In the genomic region with DNA sequence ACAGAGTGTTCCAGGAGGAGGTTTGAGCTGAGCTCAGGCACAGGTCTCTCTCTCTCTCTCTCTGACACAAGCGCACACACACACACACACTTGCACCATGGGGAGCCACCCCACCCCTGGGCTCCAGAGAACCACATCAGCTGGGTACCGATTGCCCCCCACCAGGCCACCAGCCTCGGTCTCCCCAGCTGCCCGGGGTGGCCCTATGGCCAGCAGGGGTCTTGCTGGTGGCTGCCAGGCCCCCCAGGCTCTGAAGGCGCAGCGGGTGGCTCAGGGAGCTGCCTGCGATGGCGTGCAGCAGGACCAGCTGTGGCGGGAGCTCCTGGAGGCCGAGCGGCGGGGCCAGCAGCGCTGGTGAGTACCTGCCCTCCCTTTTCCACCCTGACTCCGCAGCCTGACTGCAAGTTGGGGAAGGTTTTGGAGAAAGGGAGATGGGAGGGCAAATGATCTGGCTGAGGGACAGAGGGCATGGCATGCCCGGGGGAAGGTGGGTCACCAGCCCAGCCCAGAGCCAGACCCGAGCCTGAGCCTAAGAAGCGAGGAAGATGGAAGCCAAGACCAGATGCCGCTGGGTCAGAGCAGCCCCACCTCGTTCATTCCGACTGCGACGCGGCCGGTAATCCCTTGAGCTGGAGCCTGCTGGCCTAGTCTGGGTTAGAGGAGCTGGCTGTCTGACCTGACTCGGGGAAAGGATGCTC, we compare ENCODE assay signal across 8 cellular contexts. TPM values are rescaled to one million over a fixed set of nuclear protein-coding genes. Genes with fewer than 3 reads are reported as not detected.
DNase-seq lines count a peak whose midpoint lies in the region; ATAC-seq lines count a peak whose summit lies in the region.

No MANE protein-coding gene starts in this region.

- no peaks in the 10 kb centered on the region for H3K36me3 ChIP-seq in HUES48 (ENCODE audit: control insufficient read depth, insufficient read depth, low read length)
- no peaks in the 10 kb centered on the region for H3K36me3 ChIP-seq in iPS-18a (ENCODE audit: control insufficient read depth, low read depth, low read length)

- peak overlapping the region; percentile 77 for H3K4me3 Mint-ChIP-seq in activated naive CD8-positive, alpha-beta T cell treated with anti-CD3 and anti-CD28 coated beads for 36 hours
- peak overlapping the region; percentile 90 to 93 for H3K4me3 Mint-ChIP-seq in stimulated activated naive B cell treated with anti-CD40 and anti-IgM and Interleukin-4, amounts not matched to agents 10 μg/mL and 1 μg/mL and 100 μg/mL, for 72 hours

- DNase-seq in activated naive CD8-positive, alpha-beta T cell treated with anti-CD3 and anti-CD28 coated beads for 36 hours, result no peak
- no peak for DNase-seq in stimulated activated naive B cell treated with anti-CD40 and anti-IgM and Interleukin-4, amounts not matched to agents 10 μg/mL and 1 μg/mL and 100 μg/mL, for 72 hours
- DNase-seq in dedifferentiated amniotic fluid mesenchymal stem cell (ENCODE audit: extremely low spot score) (no peak), NCI-H2081 (lab: John Stamatoyannopoulos, UW) (no peak), NCI-H446 treated with DMSO at 0.1 percent for 48 hours (lab: John Stamatoyannopoulos, UW) (no peak)

- H3K27ac Mint-ChIP-seq in activated naive CD8-positive, alpha-beta T cell treated with anti-CD3 and anti-CD28 coated beads for 36 hours, result peak overlapping the region; percentile 87
- H3K27ac Mint-ChIP-seq in stimulated activated naive B cell treated with anti-CD40 and anti-IgM and Interleukin-4, amounts not matched to agents 10 μg/mL and 1 μg/mL and 100 μg/mL, for 72 hours, result peak overlapping the region; percentile 92

- H3K9me3 ChIP-seq in HUES48 (ENCODE audit: control insufficient read depth, insufficient read depth, low read length) (no peaks in the 10 kb centered on the region), iPS-18a (ENCODE audit: control insufficient read depth, low read depth, low read length) (no peaks in the 10 kb centered on the region)

- peak in 1 of 2 donors; percentile 5 for ATAC-seq in stimulated activated naive B cell treated with anti-CD40 and anti-IgM and Interleukin-4, amounts not matched to agents 10 μg/mL and 1 μg/mL and 100 μg/mL, for 72 hours (replicated peaks)
- no peak for ATAC-seq in HG02763 (IDR thresholded peaks at IDR 0.05; ENCODE audit: unreplicated experiment)

- H3K27me3 Mint-ChIP-seq in activated naive CD8-positive, alpha-beta T cell treated with anti-CD3 and anti-CD28 coated beads for 36 hours, result no peaks in the 10 kb centered on the region
- peaks cover 13% of the 10 kb centered on the region in 2 donors for H3K27me3 Mint-ChIP-seq in stimulated activated naive B cell treated with anti-CD40 and anti-IgM and Interleukin-4, amounts not matched to agents 10 μg/mL and 1 μg/mL and 100 μg/mL, for 72 hours

- no peaks in the 10 kb centered on the region for H3K36me3 Mint-ChIP-seq in activated naive CD8-positive, alpha-beta T cell treated with anti-CD3 and anti-CD28 coated beads for 36 hours
- no peaks in the 10 kb centered on the region for H3K36me3 Mint-ChIP-seq in stimulated activated naive B cell treated with anti-CD40 and anti-IgM and Interleukin-4, amounts not matched to agents 10 μg/mL and 1 μg/mL and 100 μg/mL, for 72 hours

- H3K9me3 Mint-ChIP-seq in activated naive CD8-positive, alpha-beta T cell treated with anti-CD3 and anti-CD28 coated beads for 36 hours, result no peaks in the 10 kb centered on the region
- no peaks in the 10 kb centered on the region for H3K9me3 Mint-ChIP-seq in stimulated activated naive B cell treated with anti-CD40 and anti-IgM and Interleukin-4, amounts not matched to agents 10 μg/mL and 1 μg/mL and 100 μg/mL, for 72 hours

- H3K4me1 ChIP-seq in HUES48 (ENCODE audit: control insufficient read depth, insufficient read depth, low read length) (peaks cover 10% of the 10 kb centered on the region), iPS-18a (ENCODE audit: control insufficient read depth, low read depth, low read length) (peaks cover 3% of the 10 kb centered on the region)

- H3K27me3 ChIP-seq in HUES48 (ENCODE audit: control insufficient read depth, insufficient read depth, low read length), result peaks cover under 1% of the 10 kb centered on the region; the same call in 1 of the 2 replicates
- peaks cover 6% of the 10 kb centered on the region for H3K27me3 ChIP-seq in iPS-18a (ENCODE audit: control insufficient read depth, insufficient read depth, low read length)

- H3K4me1 Mint-ChIP-seq in activated naive CD8-positive, alpha-beta T cell treated with anti-CD3 and anti-CD28 coated beads for 36 hours, result peaks cover 12% of the 10 kb centered on the region
- H3K4me1 Mint-ChIP-seq in stimulated activated naive B cell treated with anti-CD40 and anti-IgM and Interleukin-4, amounts not matched to agents 10 μg/mL and 1 μg/mL and 100 μg/mL, for 72 hours, result peaks cover 20 to 23% of the 10 kb centered on the region in 2 donors

- H3K9ac ChIP-seq in HUES48 (ENCODE audit: low read depth, low read length), result no peak overlapping the region; the same call in 1 of the 2 replicates
- H3K9ac ChIP-seq in iPS-18a (ENCODE audit: low read length), result peak overlapping the region; percentile 66

- H3K4me3 ChIP-seq in HUES48 (ENCODE audit: low read depth, low read length), result peak overlapping the region; percentile 58
- H3K4me3 ChIP-seq in iPS-18a (ENCODE audit: low read length), result peak overlapping the region; percentile 69

- H3K27ac ChIP-seq in HUES48 (ENCODE audit: low read depth, low read length) (no peak overlapping the region), iPS-18a (ENCODE audit: low read length) (no peak overlapping the region)

RNA-seq across cellular contexts. Expression of a gene that starts 21.9 kb away (rescaled TPM):
- total RNA-seq in activated naive CD8-positive, alpha-beta T cell treated with anti-CD3 and anti-CD28 coated beads for 36 hours, result 1 to 10 TPM; 5.6 to 6.8 TPM
